ENCODE assay signal across 23 cellular contexts in the genomic region with DNA sequence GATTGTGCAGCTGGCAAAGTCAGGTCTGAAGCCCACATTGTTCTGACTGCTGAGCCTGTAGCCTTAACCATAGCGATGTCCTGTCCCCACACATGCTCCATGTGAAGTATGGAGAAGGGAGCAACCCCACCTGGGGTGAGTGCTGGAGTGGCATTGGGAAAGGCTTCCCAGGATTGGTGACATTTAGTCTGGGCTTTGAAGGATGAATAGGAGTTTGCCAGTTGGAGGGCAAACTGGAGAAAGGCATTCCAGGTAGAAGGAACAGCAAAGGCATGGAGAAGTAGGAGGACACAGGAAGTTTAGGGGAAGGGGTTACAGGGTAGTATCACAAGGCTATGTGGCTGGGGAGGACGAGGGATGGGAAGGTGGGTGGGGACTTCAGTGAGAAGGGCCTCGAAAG. TPM values are rescaled to one million over a fixed set of nuclear protein-coding genes. Genes with fewer than 3 reads are reported as not detected.
DNase-seq lines count a peak whose midpoint lies in the region; ATAC-seq, FAIRE-seq and TF ChIP-seq lines count a peak whose summit lies in the region.
"Had no signal": no experiment of that assay in that cellular context is flagged by ENCODE, and none has a peak within 500 bp of the region (broad histone marks: within the 10 kb centered on the region; RNA-seq: fewer than 3 reads in every experiment).

No MANE protein-coding gene starts in this region.

- H3K27ac ChIP-seq in SK-N-SH (ENCODE audit: low read depth in 2 of 2, low read length in 1 of 2) (no peak overlapping the region), HEK293 (ENCODE audit: extremely low read depth, low read depth, low read length) (no peak overlapping the region), H1 (ENCODE audit: low read depth, low read length) (no peak overlapping the region), spleen (no peak overlapping the region), dorsolateral prefrontal cortex (peak overlapping the region in 1 of 59 donors; percentile 78)
- H3K27ac ChIP-seq: 22Rv1, A549, BLaER1 had no signal

- POLR2A ChIA-PET in SK-N-SH (lab: Yijun Ruan, JAX): no interaction called here
- POLR2A ChIA-PET in HEK293 (lab: Yijun Ruan, JAX): no interaction called here
- POLR2A ChIA-PET in H1 (lab: Charles Lee; ENCODE audit: partially characterized antibody): no interaction called here

- TF ChIP-seq POLR2A in H1 (IDR thresholded peaks at IDR 0.05; ENCODE audit: control extremely low read depth in 1 of 2, low read depth in 2 of 2, low read length in 2 of 2): no peak
- TF ChIP-seq POLR2A in spleen (IDR thresholded peaks at IDR 0.05): no peak

- H3K18ac ChIP-seq in H1 (ENCODE audit: extremely low read depth, low read length): no peak overlapping the region

- H3K9me3 ChIP-seq in SK-N-SH: no peaks in the 10 kb centered on the region
- no peaks in the 10 kb centered on the region for H3K9me3 ChIP-seq in HEK293 (ENCODE audit: control insufficient read depth, insufficient read depth, low read depth, low read length)
- H3K9me3 ChIP-seq in H1 (ENCODE audit: insufficient read depth in 2 of 2, low read depth in 1 of 2, low read length in 1 of 2): no peaks in the 10 kb centered on the region
- no peaks in the 10 kb centered on the region for H3K9me3 ChIP-seq in spleen
- H3K9me3 ChIP-seq: A549, BE2C, BLaER1, Caco-2 had no signal

- H2AFZ ChIP-seq in SK-N-SH (ENCODE audit: low read depth) (no peak overlapping the region), H1 (ENCODE audit: low read length) (no peak overlapping the region)

- no peak overlapping the region for H2AK5ac ChIP-seq in H1 (ENCODE audit: low read depth, low read length)

- no peaks in the 10 kb centered on the region for H3K27me3 ChIP-seq in SK-N-SH (ENCODE audit: insufficient read depth)
- no peaks in the 10 kb centered on the region; a peak in 1 of 7 replicates for H3K27me3 ChIP-seq in H1 (replicated peaks in 1 of 4; ENCODE audit: control insufficient read depth in 3 of 4, extremely low read depth in 1 of 4, insufficient read depth in 3 of 4, low read length in 3 of 4)
- no peaks in the 10 kb centered on the region for H3K27me3 ChIP-seq in spleen (replicated peaks in 1 of 7)
- H3K27me3 ChIP-seq in dorsolateral prefrontal cortex: no peaks in the 10 kb centered on the region
- H3K27me3 ChIP-seq: BE2C, BLaER1 had no signal

- H4K91ac ChIP-seq in H1 (replicated peaks; ENCODE audit: insufficient read length, low read length): no peak overlapping the region

- H3K4me2 ChIP-seq in SK-N-SH (no peak overlapping the region), H1 (ENCODE audit: insufficient read depth in 1 of 2, low read depth in 2 of 2, low read length in 2 of 2) (no peak overlapping the region)
- H3K4me2 ChIP-seq: A549, BLaER1 had no signal

- no peak overlapping the region for H4K8ac ChIP-seq in H1 (ENCODE audit: extremely low read depth, insufficient read depth, low read length)

- peak overlapping the region; percentile 54; the same call in 1 of the 2 replicates for H2BK15ac ChIP-seq in H1 (ENCODE audit: low read length)

- H3K36me3 ChIP-seq in SK-N-SH (replicated peaks in 1 of 2; ENCODE audit: control insufficient read depth in 1 of 2, insufficient read depth in 2 of 2, low read length in 1 of 2): no peaks in the 10 kb centered on the region
- no peaks in the 10 kb centered on the region for H3K36me3 ChIP-seq in HEK293 (ENCODE audit: control insufficient read depth in 2 of 2, insufficient read depth in 1 of 2, low read length in 2 of 2)
- H3K36me3 ChIP-seq in H1 (ENCODE audit: control insufficient read depth in 2 of 4, insufficient read depth in 4 of 4, low read length in 3 of 4): no peaks in the 10 kb centered on the region
- no peaks in the 10 kb centered on the region for H3K36me3 ChIP-seq in spleen
- H3K36me3 ChIP-seq: BE2C, BLaER1 had no signal

- no peak overlapping the region for H3K4ac ChIP-seq in H1 (replicated peaks; ENCODE audit: insufficient read length, low read depth, low read length)

- H3K4me1 ChIP-seq in SK-N-SH (ENCODE audit: control insufficient read depth in 1 of 2, insufficient read depth in 2 of 2, low read depth in 1 of 2, low read length in 1 of 2): peaks cover 0 to 8% of the 10 kb centered on the region in 2 experiments; a peak in 1 of 4 replicates
- no peaks in the 10 kb centered on the region for H3K4me1 ChIP-seq in HEK293 (ENCODE audit: control insufficient read depth, insufficient read depth, low read length)
- H3K4me1 ChIP-seq in H1 (replicated peaks in 1 of 4; ENCODE audit: control insufficient read depth in 3 of 4, insufficient read depth in 4 of 4, low read length in 3 of 4): peaks cover 0 to 9% (median 4%) of the 10 kb centered on the region in 4 experiments; a peak in 5 of 7 replicates
- peaks cover 0 to 13% (median 4%) of the 10 kb centered on the region in 6 donors for H3K4me1 ChIP-seq in spleen
- H3K4me1 ChIP-seq: BE2C had no signal

- 70% methylated on average over 3 of the region's 3 CpGs for WGBS in SK-N-SH (ENCODE audit: low lambda C conversion rate)
- 93% methylated on average over 3 of the region's 3 CpGs; no CpG with 5 or more reads in 1 of the 2 experiments for WGBS in H1 (ENCODE audit: extremely low coverage in 1 of 2, insufficient coverage in 1 of 2, insufficient read length in 1 of 2, insufficient replicate concordance in 2 of 2, low coverage in 1 of 2, low lambda C conversion rate in 2 of 2, missing lambda C conversion rate in 1 of 2), 2 experiments
- 69 to 94% (median 76%) methylated on average over 3 of the region's 3 CpGs for WGBS in spleen, 5 donors

- H3F3A ChIP-seq in SK-N-SH (replicated peaks; ENCODE audit: insufficient read depth): no peaks in the 10 kb centered on the region

- no peak overlapping the region for H3K23ac ChIP-seq in H1 (ENCODE audit: insufficient read length)

- TF ChIP-seq CTCF in SK-N-SH (IDR thresholded peaks at IDR 0.05) (no peak), HEK293 (tag by site-specific recombination; IDR thresholded peaks at IDR 0.05) (no peak), H1 (IDR thresholded peaks at IDR 0.05; ENCODE audit: control extremely low read depth in 1 of 3, insufficient read depth in 1 of 3, low read depth in 1 of 3, low read length in 3 of 3) (no peak), spleen (IDR thresholded peaks at IDR 0.05 in 8 of 11, conservative IDR thresholded peaks at IDR 0.05 in 3 of 11) (no peak), dorsolateral prefrontal cortex (IDR thresholded peaks at IDR 0.05 in 54 of 56, conservative IDR thresholded peaks at IDR 0.05 in 2 of 56; ENCODE audit: low read depth in 1 of 56, partially characterized antibody in 56 of 56) (no peak)

- H4K5ac ChIP-seq in H1 (ENCODE audit: insufficient read length, low read depth, low read length): no peak overlapping the region

- H3K79me1 ChIP-seq in H1 (ENCODE audit: low read depth, low read length): no peaks in the 10 kb centered on the region; the same call in 1 of the 2 replicates

- no peak overlapping the region for H2BK20ac ChIP-seq in H1 (ENCODE audit: low read length)

- H3K23me2 ChIP-seq in H1 (ENCODE audit: low read depth, low read length): no peaks in the 10 kb centered on the region

- CTCF ChIA-PET in SK-N-SH (lab: Yijun Ruan, JAX) (no interaction called here), HEK293 (lab: Yijun Ruan, JAX) (no interaction called here), H1 (lab: Charles Lee; ENCODE audit: partially characterized antibody) (interaction anchor here (1.3 to 5.9 kb wide), 4 partner anchors 17 to 275 kb away, joined by 3 to 28 read pairs (median 5); no protein-coding TSS in a partner anchor)

- no peak overlapping the region for H2BK120ac ChIP-seq in H1 (replicated peaks; ENCODE audit: low read depth, low read length)

- FAIRE-seq in H1 (lab: Jason Lieb, UNC): no peak
- FAIRE-seq: A549, D721Med, G401.6, GM12891, GM19239 had no signal

- no peak overlapping the region for H2BK12ac ChIP-seq in H1 (ENCODE audit: low read depth, low read length)

- H4K20me1 ChIP-seq in SK-N-SH (ENCODE audit: insufficient read depth): no peaks in the 10 kb centered on the region
- no peaks in the 10 kb centered on the region for H4K20me1 ChIP-seq in H1 (replicated peaks in 1 of 2; ENCODE audit: control insufficient read depth in 1 of 2, insufficient read depth in 2 of 2, low read length in 2 of 2)
- H4K20me1 ChIP-seq: BLaER1 had no signal

- H3K79me2 ChIP-seq in SK-N-SH (ENCODE audit: insufficient read depth) (no peaks in the 10 kb centered on the region), H1 (ENCODE audit: control insufficient read depth in 1 of 2, insufficient read depth in 2 of 2, low read length in 2 of 2) (no peaks in the 10 kb centered on the region)

- H2BK5ac ChIP-seq in H1 (ENCODE audit: low read depth, low read length): no peak overlapping the region

- H3K9me2 ChIP-seq in SK-N-SH: no peaks in the 10 kb centered on the region

- H3K9ac ChIP-seq in SK-N-SH: no peak overlapping the region
- H3K9ac ChIP-seq in H1 (replicated peaks in 1 of 4; ENCODE audit: extremely low read depth in 1 of 4, low read depth in 3 of 4, low read length in 3 of 4): no peak overlapping the region
- H3K9ac ChIP-seq: BLaER1 had no signal

- H3K56ac ChIP-seq in H1 (replicated peaks; ENCODE audit: insufficient read length, low read depth, low read length): no peak overlapping the region

- TF ChIP-seq EP300 in SK-N-SH (IDR thresholded peaks at IDR 0.05; ENCODE audit: borderline replicate concordance in 1 of 2, low read depth in 1 of 2, low read length in 1 of 2) (no peak), H1 (IDR thresholded peaks at IDR 0.05; ENCODE audit: borderline replicate concordance in 1 of 2, low read depth in 2 of 2, low read length in 2 of 2) (no peak)

- no peak overlapping the region for H3K14ac ChIP-seq in H1 (ENCODE audit: insufficient read length)

- DNase-seq in SK-N-SH (no peak), H1 (ENCODE audit: low read depth in 1 of 2, low spot score in 2 of 2) (no peak), spleen (peak; percentile 15), dorsolateral prefrontal cortex (no peak), AML-193 (lab: John Stamatoyannopoulos, UW) (no peak), T-helper 9 cell (no peak)
- DNase-seq: BE2C; C1 segment of cervical spinal cord; Caco-2; Calu3; CD4-positive, alpha-beta T cell; CD8-positive, alpha-beta T cell; DMS79 treated with DMSO at 0.1 percent for 48 hours; GF-D8 had no signal

- no peak for ATAC-seq in SK-N-SH treated with all-trans-retinoic acid at 6 μM for 48 hours
- ATAC-seq: A549; CD8-positive, alpha-beta T cell had no signal

- intact Hi-C loops in spleen (cut with DNase I; ENCODE audit: low total_unique reads) (no loop called here), dorsolateral prefrontal cortex (cut with DNase I) (no loop called here)

- TF ChIP-seq RAD21 in SK-N-SH (IDR thresholded peaks at IDR 0.05; ENCODE audit: low read length): no peak
- no peak for TF ChIP-seq RAD21 in H1 (IDR thresholded peaks at IDR 0.05 in 1 of 2, conservative IDR thresholded peaks at IDR 0.05 in 1 of 2; ENCODE audit: low read depth in 2 of 2, low read length in 2 of 2)

- H3K4me3 ChIP-seq in SK-N-SH (ENCODE audit: low read depth in 2 of 2, low read length in 1 of 2) (no peak overlapping the region), HEK293 (ENCODE audit: low read depth, low read length) (no peak overlapping the region), H1 (ENCODE audit: extremely low read depth in 1 of 4, insufficient read depth in 2 of 4, low read depth in 3 of 4, low read length in 4 of 4) (no peak overlapping the region), spleen (no peak overlapping the region), dorsolateral prefrontal cortex (no peak overlapping the region)
- H3K4me3 ChIP-seq: A549, BLaER1 had no signal

RNA-seq across cellular contexts. Expression of a gene that starts 7.3 kb away (rescaled TPM):
- polyA plus RNA-seq in SK-N-SH (2012; rRNA removed) (15.8 and 19.1 TPM in 2 replicates), H1 (2011; rRNA removed) (13.2 and 16.3 TPM in 2 replicates), spleen (10 to 100 TPM; 21.7 to 45.9 (median 28.4) TPM)
- 10.1 and 13.7 TPM in 2 replicates for polyA plus RNA-seq in SK-N-SH (2012; cell fraction: cytosol; rRNA removed)
- 29.4 and 29.5 TPM in 2 replicates for polyA plus RNA-seq in SK-N-SH (2012; cell fraction: nucleus; rRNA removed)
- 12.8 and 14.0 TPM in 2 replicates for total RNA-seq in H1 (2021; fragmentation: NEBNext Ultra II Directional; extraction: Animal tissue kit (Norgen Biotek cat#: 25700))
- polyA plus RNA-seq in H1 (2011; cell fraction: cytosol; rRNA removed): 10.4 TPM
- 16.7 TPM for polyA plus RNA-seq in H1 (2011; cell fraction: nucleus; rRNA removed)
- polyA plus RNA-seq in H1 (2012, experiment 1 of 2): 9.3 to 13.5 TPM (median 11.9 TPM) in 4 replicates
- polyA plus RNA-seq in H1 (2012, experiment 2 of 2): 13.0 TPM
- polyA plus RNA-seq in H1 (2013, experiment 1 of 2): 9.4 TPM
- polyA plus RNA-seq in H1 (2013, experiment 2 of 2): 9.6 TPM
- 9.7 and 11.7 TPM in 2 replicates for polyA minus RNA-seq in H1 (2011; rRNA and poly(A)+ RNA removed)
- polyA minus RNA-seq in H1 (2011; cell fraction: cytosol; rRNA and poly(A)+ RNA removed): 8.3 TPM
- polyA minus RNA-seq in H1 (2011; cell fraction: nucleus; rRNA and poly(A)+ RNA removed): 9.7 TPM
- total RNA-seq in spleen (100 to 1,000 TPM in 1 of 7 donors, 10 to 100 TPM in 6; 62.6 to 105 (median 82.3) TPM), dorsolateral prefrontal cortex (10 to 100 TPM in 112 of 120 experiments, 1 to 10 TPM in 8; 6.1 to 62.3 (median 19.3) TPM)
